ENCODE assay signal across 1 cellular context in the genomic region with DNA sequence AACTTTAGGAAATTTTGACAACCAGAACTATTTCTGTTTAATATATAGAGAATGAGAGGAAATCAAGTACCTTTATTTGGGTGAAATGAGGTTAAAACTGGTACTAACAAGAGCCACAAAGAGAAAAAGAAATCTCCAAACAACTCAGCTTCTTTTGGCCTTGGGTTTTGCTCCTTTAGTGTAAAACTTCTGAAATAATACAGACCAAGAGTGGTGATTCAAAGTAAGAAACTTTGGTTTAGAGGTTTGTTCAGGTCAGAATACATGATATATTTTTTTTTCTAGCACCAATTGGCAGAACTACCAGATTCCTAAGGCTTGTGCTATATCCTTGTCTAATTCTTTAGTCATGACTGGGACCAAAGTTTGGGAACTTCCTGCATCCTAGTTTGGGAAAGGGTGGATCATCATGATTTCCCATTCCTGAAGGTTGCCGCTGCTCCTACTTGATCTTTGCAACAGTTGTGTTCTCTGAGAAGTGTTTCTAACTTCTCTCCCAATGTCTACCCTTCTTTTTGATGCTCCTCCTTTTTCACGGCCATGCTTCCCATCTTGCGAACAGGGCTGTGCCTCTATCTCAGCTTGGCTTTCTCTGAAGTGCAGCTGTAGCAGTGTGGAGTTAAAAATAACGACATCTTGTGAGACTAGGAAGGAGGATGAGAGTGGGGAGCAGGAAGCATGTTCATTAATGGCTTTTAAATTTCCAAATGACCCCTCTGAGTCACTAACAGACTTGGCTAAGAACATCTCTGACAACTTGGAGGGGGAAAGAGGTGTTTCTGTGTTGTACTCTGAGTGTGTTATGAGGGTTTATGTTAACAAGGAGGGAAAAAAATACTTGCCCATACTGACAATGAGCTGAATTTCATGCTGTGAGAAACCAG.
TF ChIP-seq lines count a peak whose summit lies in the region.

No MANE protein-coding gene starts in this region.

TF ChIP-seq in SK-N-SH, 30 proteins besides CTCF, POLR2A, EP300 and RAD21 (continued from another document):
- peak; percentile 55 for TF ChIP-seq JUND (IDR thresholded peaks at IDR 0.05)
- TF ChIP-seq MEF2A (IDR thresholded peaks at IDR 0.05; ENCODE audit: borderline replicate concordance, low read depth): no peak
- TF ChIP-seq POLR2AphosphoS5 (IDR thresholded peaks at IDR 0.05; ENCODE audit: low read depth, low read length): 0 out of 2 replicates have a peak, but pooled peaks have one; percentile 5
- TF ChIP-seq TCF12 (IDR thresholded peaks at IDR 0.05): 0 out of 2 replicates have a peak, but pooled peaks have one; percentile 46
- TF ChIP-seq FOXM1 (IDR thresholded peaks at IDR 0.05; ENCODE audit: low read depth): peak; percentile 57; the same call in 1 of the 2 replicates
- TF ChIP-seq, protein P1, sequence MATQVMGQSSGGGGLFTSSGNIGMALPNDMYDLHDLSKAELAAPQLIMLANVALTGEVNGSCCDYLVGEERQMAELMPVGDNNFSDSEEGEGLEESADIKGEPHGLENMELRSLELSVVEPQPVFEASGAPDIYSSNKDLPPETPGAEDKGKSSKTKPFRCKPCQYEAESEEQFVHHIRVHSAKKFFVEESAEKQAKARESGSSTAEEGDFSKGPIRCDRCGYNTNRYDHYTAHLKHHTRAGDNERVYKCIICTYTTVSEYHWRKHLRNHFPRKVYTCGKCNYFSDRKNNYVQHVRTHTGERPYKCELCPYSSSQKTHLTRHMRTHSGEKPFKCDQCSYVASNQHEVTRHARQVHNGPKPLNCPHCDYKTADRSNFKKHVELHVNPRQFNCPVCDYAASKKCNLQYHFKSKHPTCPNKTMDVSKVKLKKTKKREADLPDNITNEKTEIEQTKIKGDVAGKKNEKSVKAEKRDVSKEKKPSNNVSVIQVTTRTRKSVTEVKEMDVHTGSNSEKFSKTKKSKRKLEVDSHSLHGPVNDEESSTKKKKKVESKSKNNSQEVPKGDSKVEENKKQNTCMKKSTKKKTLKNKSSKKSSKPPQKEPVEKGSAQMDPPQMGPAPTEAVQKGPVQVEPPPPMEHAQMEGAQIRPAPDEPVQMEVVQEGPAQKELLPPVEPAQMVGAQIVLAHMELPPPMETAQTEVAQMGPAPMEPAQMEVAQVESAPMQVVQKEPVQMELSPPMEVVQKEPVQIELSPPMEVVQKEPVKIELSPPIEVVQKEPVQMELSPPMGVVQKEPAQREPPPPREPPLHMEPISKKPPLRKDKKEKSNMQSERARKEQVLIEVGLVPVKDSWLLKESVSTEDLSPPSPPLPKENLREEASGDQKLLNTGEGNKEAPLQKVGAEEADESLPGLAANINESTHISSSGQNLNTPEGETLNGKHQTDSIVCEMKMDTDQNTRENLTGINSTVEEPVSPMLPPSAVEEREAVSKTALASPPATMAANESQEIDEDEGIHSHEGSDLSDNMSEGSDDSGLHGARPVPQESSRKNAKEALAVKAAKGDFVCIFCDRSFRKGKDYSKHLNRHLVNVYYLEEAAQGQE (IDR thresholded peaks at IDR 0.05; ENCODE audit: low read depth, low read length): peak; percentile 67; the same call in 1 of the 2 replicates
- TF ChIP-seq NFIC (IDR thresholded peaks at IDR 0.05; ENCODE audit: borderline replicate concordance): peak; percentile 74
- TF ChIP-seq USF1 (IDR thresholded peaks at IDR 0.05; ENCODE audit: borderline replicate concordance, low read depth): no peak
TF ChIP-seq in SK-N-SH: peak in this region for 9.
